Comparison of ENCODE assay signal across 24 cellular contexts in the genomic region with DNA sequence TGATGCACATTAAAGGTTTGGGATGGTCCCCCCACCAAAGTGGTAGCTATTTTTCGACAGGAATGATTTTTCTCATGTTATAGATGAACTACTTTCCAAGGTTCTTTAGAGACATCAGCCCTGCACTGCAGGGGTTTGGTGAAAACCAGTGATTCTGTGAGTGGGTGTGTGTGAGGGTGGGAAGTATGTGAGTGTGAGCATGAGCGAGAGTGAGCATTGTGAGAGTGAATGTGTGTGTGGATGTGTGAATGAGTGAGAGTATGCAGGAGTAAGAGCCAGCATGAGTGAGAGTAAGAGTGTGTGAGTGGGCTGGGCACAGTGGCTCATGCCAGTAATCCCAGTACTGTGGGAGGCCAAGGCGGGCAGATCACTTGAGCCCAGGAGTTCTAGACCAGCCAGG.
"Had no signal": no experiment of that assay in that cellular context is flagged by ENCODE, and none has a peak within 500 bp of the region (broad histone marks: within the 10 kb centered on the region; RNA-seq: fewer than 3 reads in every experiment).

No MANE protein-coding gene starts in this region.

- FAIRE-seq: urothelium cell line had no signal

- H3K27me3 ChIP-seq: ovary, upper lobe of left lung had no signal

- H3K4me3 ChIP-seq: heart right ventricle, hepatocyte, left ventricle myocardium inferior, lung, ovary, prostate gland, skin epidermis, tibial nerve, upper lobe of left lung had no signal

- H3K9me3 ChIP-seq: heart right ventricle, left ventricle myocardium inferior, ovary, prostate gland, tibial nerve, upper lobe of left lung had no signal

- H3K36me3 ChIP-seq: heart right ventricle, left ventricle myocardium inferior, ovary, prostate gland, tibial nerve, upper lobe of left lung had no signal

- H3K4me3 Mint-ChIP-seq: mesothelial cell of epicardium; naive B cell; natural killer cell; nephron progenitor cell; stimulated activated memory B cell treated with anti-CD40 and anti-IgM and Interleukin-4, amounts not matched to agents 10 μg/mL and 1 μg/mL and 100 μg/mL, for 72 hours; stimulated activated naive CD8-positive, alpha-beta T cell treated with anti-CD3 and anti-CD28 coated beads, Interleukin-15, amount 100 ng/mL, for 72 hours had no signal

- H3K27ac Mint-ChIP-seq: mesothelial cell of epicardium; naive B cell; natural killer cell; nephron progenitor cell; stimulated activated memory B cell treated with anti-CD40 and anti-IgM and Interleukin-4, amounts not matched to agents 10 μg/mL and 1 μg/mL and 100 μg/mL, for 72 hours; stimulated activated naive CD8-positive, alpha-beta T cell treated with anti-CD3 and anti-CD28 coated beads, Interleukin-15, amount 100 ng/mL, for 72 hours had no signal

- DNase-seq: heart right ventricle; islet precursor cell; left ventricle myocardium inferior; mesendoderm; naive B cell; natural killer cell; nephron progenitor cell; ovary; retina; right cardiac atrium; stimulated activated CD4-positive, alpha-beta T cell treated with anti-CD3 and anti-CD28 coated beads, Interleukin-4, amount 100 ng/mL, for 24 hours; stimulated activated naive CD4-positive, alpha-beta T cell treated with Interleukin-2 at 50 U/mL for 16 hours; stimulated activated naive CD8-positive, alpha-beta T cell treated with anti-CD3 and anti-CD28 coated beads, Interleukin-15, amount 100 ng/mL, for 72 hours; substantia nigra; upper lobe of left lung had no signal

- ATAC-seq: heart right ventricle; right cardiac atrium; sciatic nerve; stimulated activated naive CD8-positive, alpha-beta T cell treated with anti-CD3 and anti-CD28 coated beads, Interleukin-15, amount 100 ng/mL, for 72 hours had no signal

- H3K36me3 Mint-ChIP-seq: mesothelial cell of epicardium; natural killer cell; stimulated activated memory B cell treated with anti-CD40 and anti-IgM and Interleukin-4, amounts not matched to agents 10 μg/mL and 1 μg/mL and 100 μg/mL, for 72 hours had no signal

- H2AFZ ChIP-seq: hepatocyte had no signal

- H3K4me2 ChIP-seq: hepatocyte had no signal

- H3K4me1 ChIP-seq: prostate gland, upper lobe of left lung had no signal

- H3K79me2 ChIP-seq: hepatocyte had no signal

- H3K9me3 Mint-ChIP-seq: mesothelial cell of epicardium; natural killer cell; nephron progenitor cell; stimulated activated naive CD8-positive, alpha-beta T cell treated with anti-CD3 and anti-CD28 coated beads, Interleukin-15, amount 100 ng/mL, for 72 hours had no signal

- H3K4me1 Mint-ChIP-seq: mesothelial cell of epicardium; natural killer cell; nephron progenitor cell; stimulated activated memory B cell treated with anti-CD40 and anti-IgM and Interleukin-4, amounts not matched to agents 10 μg/mL and 1 μg/mL and 100 μg/mL, for 72 hours; stimulated activated naive CD8-positive, alpha-beta T cell treated with anti-CD3 and anti-CD28 coated beads, Interleukin-15, amount 100 ng/mL, for 72 hours had no signal

- H3K27ac ChIP-seq: heart right ventricle, hepatocyte, left ventricle myocardium inferior, ovary, prostate gland, skin epidermis, tibial nerve, upper lobe of left lung had no signal
